In genomic region chr6:130354322-130354721, GRCh38 we compare ENCODE assay signal across 40 cellular contexts. TPM values are rescaled to one million over a fixed set of nuclear protein-coding genes. Genes with fewer than 3 reads are reported as not detected.
"Had no signal": no experiment of that assay in that cellular context is flagged by ENCODE, and none has a peak within 500 bp of the region (broad histone marks: within the 10 kb centered on the region; RNA-seq: fewer than 3 reads in every experiment).

No MANE protein-coding gene starts in this region.

- H3K27me3 ChIP-seq: adrenal gland, ascending aorta, body of pancreas, brain microvascular endothelial cell, breast epithelium, cardiac muscle cell had no signal

- H3K36me3 Mint-ChIP-seq: activated naive CD4-positive, alpha-beta T cell treated with anti-CD3 and anti-CD28 coated beads, Interleukin-2, amount 10 ng/mL, durations not matched to agents 7 days and 5 days; activated naive CD4-positive, alpha-beta T cell treated with anti-CD3 and anti-CD28 coated beads, Interleukin-2, amount 50 U/mL, for 24 hours; activated naive CD8-positive, alpha-beta T cell treated with anti-CD3 and anti-CD28 coated beads for 36 hours; activated naive CD8-positive, alpha-beta T cell treated with anti-CD3 and anti-CD28 coated beads, Interleukin-2, amount 10 ng/mL, durations not matched to agents 7 days and 5 days; brain had no signal

- ATAC-seq: activated naive CD4-positive, alpha-beta T cell treated with anti-CD3 and anti-CD28 coated beads, Interleukin-2, amount 50 U/mL, for 72 hours; activated naive CD8-positive, alpha-beta T cell treated with anti-CD3 and anti-CD28 coated beads, Interleukin-2, amount 50 U/mL, for 24 hours; activated T-cell treated with anti-CD3 and anti-CD28 coated beads, Interleukin-2, amount 50 U/mL, for 4 hours; activated T-cell treated with anti-CD3 and anti-CD28 coated beads, Interleukin-2, amount 50 U/mL, for 72 hours; activated T-helper 17 cell treated with anti-CD3 and anti-CD28 coated beads, Interleukin-2, amount 50 U/mL, for 72 hours; body of pancreas had no signal

- H3K4me3 Mint-ChIP-seq: activated naive CD4-positive, alpha-beta T cell treated with anti-CD3 and anti-CD28 coated beads for 36 hours; activated naive CD4-positive, alpha-beta T cell treated with anti-CD3 and anti-CD28 coated beads, Interleukin-2, amount 10 ng/mL, durations not matched to agents 7 days and 5 days; activated naive CD4-positive, alpha-beta T cell treated with anti-CD3 and anti-CD28 coated beads, Interleukin-2, amount 50 U/mL, for 24 hours; activated naive CD8-positive, alpha-beta T cell; activated naive CD8-positive, alpha-beta T cell treated with anti-CD3 and anti-CD28 coated beads for 36 hours; activated naive CD8-positive, alpha-beta T cell treated with anti-CD3 and anti-CD28 coated beads, Interleukin-2, amount 10 ng/mL, durations not matched to agents 7 days and 5 days; activated naive CD8-positive, alpha-beta T cell treated with anti-CD3 and anti-CD28 coated beads, Interleukin-2, amount 50 U/mL, for 24 hours; activated T-cell treated with anti-CD3 and anti-CD28 coated beads, Interleukin-2, amount 50 U/mL, for 24 hours; activated T-cell treated with anti-CD3 and anti-CD28 coated beads, Interleukin-2, amount 50 U/mL, for 4 hours; activated T-cell treated with anti-CD3 and anti-CD28 coated beads, Interleukin-2, amount 50 U/mL, for 72 hours; activated T-helper 1 cell treated with anti-CD3 and anti-CD28 coated beads, Interleukin-12 subunit alpha, Interleukin-12 subunit beta, Interleukin-2, Interleukin-4 antibody, amounts not matched to agents 30 ng/mL and 10 ng/mL and 1 ng/mL, durations not matched to agents 14 hours and 24 hours and 36 hours; activated T-helper 17 cell treated with anti-CD3 and anti-CD28 coated beads, Interleukin-2, amount 50 U/mL, for 72 hours; brain; central memory CD8-positive, alpha-beta T cell had no signal

- H3K27ac ChIP-seq: adrenal gland, ascending aorta, body of pancreas, brain microvascular endothelial cell, breast epithelium, cardiac muscle cell had no signal

- H3K9me3 Mint-ChIP-seq: activated naive CD4-positive, alpha-beta T cell treated with anti-CD3 and anti-CD28 coated beads, Interleukin-2, amount 50 U/mL, for 24 hours; activated naive CD4-positive, alpha-beta T cell treated with anti-CD3 and anti-CD28 coated beads, Interleukin-2, amount 50 U/mL, for 72 hours; activated naive CD8-positive, alpha-beta T cell treated with anti-CD3 and anti-CD28 coated beads, Interleukin-2, amount 50 U/mL, for 24 hours; activated T-helper 17 cell treated with anti-CD3 and anti-CD28 coated beads, Interleukin-2, amount 50 U/mL, for 72 hours had no signal

- H3K4me1 ChIP-seq: adrenal gland, ascending aorta, body of pancreas, breast epithelium had no signal

- DNase-seq: activated effector memory CD4-positive, alpha-beta T cell treated with anti-CD3 and anti-CD28 coated beads, Interleukin-2, amount 50 U/mL, for 16 hours; activated effector memory CD4-positive, alpha-beta T cell treated with Interleukin-2 at 50 U/mL for 16 hours; activated gamma-delta T cell; activated gamma-delta T cell treated with Interleukin-2 at 50 U/mL for 16 hours; activated naive CD4-positive, alpha-beta T cell; activated naive CD4-positive, alpha-beta T cell treated with anti-CD3 and anti-CD28 coated beads for 36 hours; activated naive CD4-positive, alpha-beta T cell treated with anti-CD3 and anti-CD28 coated beads, Interleukin-2, amount 10 ng/mL, durations not matched to agents 7 days and 5 days; activated naive CD4-positive, alpha-beta T cell treated with anti-CD3 and anti-CD28 coated beads, Interleukin-2, amount 50 U/mL, for 16 hours; activated naive CD4-positive, alpha-beta T cell treated with Interleukin-2 at 50 U/mL for 16 hours; activated naive CD8-positive, alpha-beta T cell treated with anti-CD3 and anti-CD28 coated beads for 36 hours; activated naive CD8-positive, alpha-beta T cell treated with anti-CD3 and anti-CD28 coated beads, Interleukin-2, amount 10 ng/mL, durations not matched to agents 7 days and 5 days; activated naive CD8-positive, alpha-beta T cell treated with anti-CD3 and anti-CD28 coated beads, Interleukin-2, amount 50 U/mL, for 24 hours; activated T-cell treated with anti-CD3 and anti-CD28 coated beads, Interleukin-2, amount 50 U/mL, for 1 hour; activated T-cell treated with anti-CD3 and anti-CD28 coated beads, Interleukin-2, amount 50 U/mL, for 24 hours; activated T-cell treated with anti-CD3 and anti-CD28 coated beads, Interleukin-2, amount 50 U/mL, for 4 hours; activated T-cell treated with anti-CD3 and anti-CD28 coated beads, Interleukin-2, amount 50 U/mL, for 48 hours; activated T-cell treated with anti-CD3 and anti-CD28 coated beads, Interleukin-2, amount 50 U/mL, for 72 hours; adrenal gland; amniotic stem cell; amygdala; anterior cingulate cortex; aorta; body of pancreas; brain microvascular endothelial cell; caudate nucleus; central memory CD4-positive, alpha-beta T cell; cerebellar nuclear complex had no signal

- H3K27ac Mint-ChIP-seq: activated naive CD4-positive, alpha-beta T cell treated with anti-CD3 and anti-CD28 coated beads for 36 hours; activated naive CD4-positive, alpha-beta T cell treated with anti-CD3 and anti-CD28 coated beads, Interleukin-2, amount 10 ng/mL, durations not matched to agents 7 days and 5 days; activated naive CD4-positive, alpha-beta T cell treated with anti-CD3 and anti-CD28 coated beads, Interleukin-2, amount 50 U/mL, for 24 hours; activated naive CD4-positive, alpha-beta T cell treated with anti-CD3 and anti-CD28 coated beads, Interleukin-2, amount 50 U/mL, for 72 hours; activated naive CD8-positive, alpha-beta T cell; activated naive CD8-positive, alpha-beta T cell treated with anti-CD3 and anti-CD28 coated beads for 36 hours; activated naive CD8-positive, alpha-beta T cell treated with anti-CD3 and anti-CD28 coated beads, Interleukin-2, amount 10 ng/mL, durations not matched to agents 7 days and 5 days; activated naive CD8-positive, alpha-beta T cell treated with anti-CD3 and anti-CD28 coated beads, Interleukin-2, amount 50 U/mL, for 24 hours; activated T-cell treated with anti-CD3 and anti-CD28 coated beads, Interleukin-2, amount 50 U/mL, for 24 hours; activated T-cell treated with anti-CD3 and anti-CD28 coated beads, Interleukin-2, amount 50 U/mL, for 72 hours; activated T-helper 1 cell treated with anti-CD3 and anti-CD28 coated beads, Interleukin-12 subunit alpha, Interleukin-12 subunit beta, Interleukin-2, Interleukin-4 antibody, amounts not matched to agents 30 ng/mL and 10 ng/mL and 1 ng/mL, durations not matched to agents 14 hours and 24 hours and 36 hours; activated T-helper 17 cell treated with anti-CD3 and anti-CD28 coated beads, Interleukin-2, amount 50 U/mL, for 72 hours; activated T-helper 2 cell treated with anti-CD3 and anti-CD28 coated beads, Interferon-gamma antibody, Interleukin-2, Interleukin-4, amounts not matched to agents 10 μg/mL and 5 μg/mL and 100 μg/mL, durations not matched to agents 14 hours and 24 hours and 36 hours; brain had no signal

- H3K9me3 ChIP-seq: ascending aorta, body of pancreas had no signal

- H3K4me1 Mint-ChIP-seq: activated naive CD4-positive, alpha-beta T cell treated with anti-CD3 and anti-CD28 coated beads, Interleukin-2, amount 10 ng/mL, durations not matched to agents 7 days and 5 days; activated naive CD4-positive, alpha-beta T cell treated with anti-CD3 and anti-CD28 coated beads, Interleukin-2, amount 50 U/mL, for 24 hours; activated naive CD8-positive, alpha-beta T cell treated with anti-CD3 and anti-CD28 coated beads for 36 hours; activated naive CD8-positive, alpha-beta T cell treated with anti-CD3 and anti-CD28 coated beads, Interleukin-2, amount 10 ng/mL, durations not matched to agents 7 days and 5 days; activated naive CD8-positive, alpha-beta T cell treated with anti-CD3 and anti-CD28 coated beads, Interleukin-2, amount 50 U/mL, for 24 hours; activated T-helper 17 cell treated with anti-CD3 and anti-CD28 coated beads, Interleukin-2, amount 50 U/mL, for 72 hours; brain; central memory CD8-positive, alpha-beta T cell had no signal

- FAIRE-seq: astrocyte, bronchial epithelial cell had no signal

- H3K36me3 ChIP-seq: adrenal gland, ascending aorta, brain microvascular endothelial cell, breast epithelium, cardiac muscle cell had no signal

- H3K4me3 ChIP-seq: adrenal gland, ascending aorta, body of pancreas, breast epithelium, cardiac muscle cell had no signal

- H3K27me3 Mint-ChIP-seq: activated naive CD4-positive, alpha-beta T cell treated with anti-CD3 and anti-CD28 coated beads, Interleukin-2, amount 50 U/mL, for 24 hours; activated naive CD8-positive, alpha-beta T cell; activated naive CD8-positive, alpha-beta T cell treated with anti-CD3 and anti-CD28 coated beads for 36 hours; activated T-cell treated with anti-CD3 and anti-CD28 coated beads, Interleukin-2, amount 50 U/mL, for 24 hours; activated T-helper 17 cell treated with anti-CD3 and anti-CD28 coated beads, Interleukin-2, amount 50 U/mL, for 72 hours; central memory CD8-positive, alpha-beta T cell had no signal

RNA-seq across cellular contexts. Expression of gene TMEM200A, which starts 11.5 kb away (rescaled TPM):
- total RNA-seq: activated naive CD4-positive, alpha-beta T cell treated with anti-CD3 and anti-CD28 coated beads for 36 hours; activated naive CD8-positive, alpha-beta T cell treated with anti-CD3 and anti-CD28 coated beads for 36 hours had no signal
- polyA plus RNA-seq: cardiac muscle cell had no signal
